Comparison of ENCODE assay signal across 1 cellular context in genomic region chr10:665579-666091, GRCh38.
TF ChIP-seq lines count a peak whose summit lies in the region.

No MANE protein-coding gene starts in this region.

TF ChIP-seq in HepG2, 621 proteins besides CTCF, POLR2A, EP300 and RAD21:
- TF ChIP-seq ZNF383 (CRISPR knock-in tag; IDR thresholded peaks at IDR 0.05; ENCODE audit: borderline replicate concordance) (no peak), ZNF331 (CRISPR knock-in tag; IDR thresholded peaks at IDR 0.05) (no peak), IKZF4 (CRISPR knock-in tag; IDR thresholded peaks at IDR 0.05; ENCODE audit: borderline replicate concordance, low read depth, not compliant biosample characterization) (no peak), ARID5B (CRISPR knock-in tag; IDR thresholded peaks at IDR 0.05) (no peak), SIN3A (IDR thresholded peaks at IDR 0.05; ENCODE audit: borderline replicate concordance, low read depth, low read length) (no peak), MTF2 (CRISPR knock-in tag; IDR thresholded peaks at IDR 0.05; ENCODE audit: borderline replicate concordance) (no peak), KAT7 (CRISPR knock-in tag; IDR thresholded peaks at IDR 0.05; ENCODE audit: borderline replicate concordance) (no peak), ZBTB40 (IDR thresholded peaks at IDR 0.05) (no peak), ZBTB40 (CRISPR knock-in tag; IDR thresholded peaks at IDR 0.05) (no peak), PRDM15 (CRISPR knock-in tag; IDR thresholded peaks at IDR 0.05) (no peak), ELF3 (CRISPR knock-in tag; IDR thresholded peaks at IDR 0.05) (no peak), HOXD1 (CRISPR knock-in tag; IDR thresholded peaks at IDR 0.05) (no peak)
